In the genomic region with DNA sequence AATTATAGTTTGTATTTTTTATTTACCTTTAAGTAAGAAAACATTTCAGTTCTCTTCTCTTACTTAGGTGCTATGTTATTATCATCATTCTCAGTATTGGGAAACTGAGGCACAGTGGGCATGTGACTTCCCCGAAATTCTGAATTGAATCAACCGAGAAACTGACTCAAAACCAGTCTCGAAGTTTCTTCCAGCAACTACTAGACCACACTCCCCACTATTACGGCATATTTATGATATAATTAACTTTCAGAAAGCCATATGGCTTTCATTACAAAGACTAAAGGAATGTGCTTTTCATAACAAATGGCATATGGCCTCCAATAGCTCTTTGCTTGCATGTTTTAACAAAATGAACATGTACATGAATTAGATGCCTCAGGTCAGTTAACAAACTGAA, we compare ENCODE assay signal across 9 cellular contexts.
DNase-seq lines count a peak whose midpoint lies in the region; ATAC-seq lines count a peak whose summit lies in the region.
"Had no signal": no experiment of that assay in that cellular context is flagged by ENCODE, and none has a peak within 500 bp of the region (broad histone marks: within the 10 kb centered on the region; RNA-seq: fewer than 3 reads in every experiment).

No MANE protein-coding gene starts in this region.

- DNase-seq in GM03348 (ENCODE audit: low spot score) (peak; percentile 36), SJCRH30 (peak in 1 of 2 experiments; percentile 37), fibroblast of peridontal ligament (ENCODE audit: extremely low read depth) (peak; percentile 94)
- DNase-seq in activated effector memory CD4-positive, alpha-beta T cell treated with anti-CD3 and anti-CD28 coated beads, Interleukin-2, amount 50 U/mL, for 16 hours, result no peak
- DNase-seq: posterior cingulate gyrus had no signal

- peak overlapping the region; percentile 84 for H3K9ac ChIP-seq in skeletal muscle satellite cell (ENCODE audit: low read depth, low read length)

- H3K4me2 ChIP-seq in skeletal muscle satellite cell (ENCODE audit: low read length), result peak overlapping the region; percentile 74

- H3K9me3 ChIP-seq in SJCRH30 (replicated peaks), result no peaks in the 10 kb centered on the region
- H3K9me3 ChIP-seq in skeletal muscle satellite cell (replicated peaks; ENCODE audit: low read length), result no peaks in the 10 kb centered on the region

- no peak overlapping the region for H3K4me3 ChIP-seq in SJCRH30
- peak overlapping the region; percentile 29 for H3K4me3 ChIP-seq in skeletal muscle satellite cell (ENCODE audit: low read length)

- ATAC-seq in GM18517 (IDR thresholded peaks at IDR 0.05; ENCODE audit: unreplicated experiment) (no peak), HG03039 (IDR thresholded peaks at IDR 0.05; ENCODE audit: unreplicated experiment) (no peak), HG02870 (IDR thresholded peaks at IDR 0.05; ENCODE audit: unreplicated experiment) (no peak)

- peak overlapping the region; percentile 66 for H3K27ac ChIP-seq in SJCRH30

- H3K27me3 ChIP-seq in SJCRH30 (no peaks in the 10 kb centered on the region), skeletal muscle satellite cell (ENCODE audit: control insufficient read depth, insufficient read depth, low read length) (no peaks in the 10 kb centered on the region)

- peaks cover 33% of the 10 kb centered on the region for H3K4me1 ChIP-seq in SJCRH30
- H3K4me1 ChIP-seq in skeletal muscle satellite cell (ENCODE audit: control insufficient read depth, insufficient read depth, low read length), result peaks cover 83% of the 10 kb centered on the region

- H3K36me3 ChIP-seq in SJCRH30 (no peaks in the 10 kb centered on the region), skeletal muscle satellite cell (ENCODE audit: insufficient read depth, low read length) (no peaks in the 10 kb centered on the region)
